2 cellular contexts compared by ENCODE assay signal in genomic region chr4:91226838-91227237, GRCh38.
TF ChIP-seq lines count a peak whose summit lies in the region.

No MANE protein-coding gene starts in this region.

TF ChIP-seq in IMR-90, 13 proteins besides CTCF, POLR2A, EP300 and RAD21:
- TF ChIP-seq CEBPB (IDR thresholded peaks at IDR 0.05; ENCODE audit: low read depth, low read length) (peak; percentile 67), RFX5 (IDR thresholded peaks at IDR 0.05; ENCODE audit: low read depth, low read length) (no peak)

TF ChIP-seq in K562, 482 proteins besides CTCF, POLR2A, EP300 and RAD21:
- TF ChIP-seq ZNF699 (CRISPR knock-in tag; IDR thresholded peaks at IDR 0.05; ENCODE audit: insufficient replicate concordance) (no peak), CEBPB (tag; IDR thresholded peaks at IDR 0.05) (peak; percentile 52; the same call in 1 of the 2 replicates), MCM7 (IDR thresholded peaks at IDR 0.05) (no peak), FOSL1 (tag; conservative IDR thresholded peaks at IDR 0.05) (no peak), CEBPG (CRISPR knock-in tag; IDR thresholded peaks at IDR 0.05) (no peak), CEBPG (tag; conservative IDR thresholded peaks at IDR 0.05 in 1 of 2, IDR thresholded peaks at IDR 0.05 in 1 of 2) (peak; percentile 12 to 78; a peak in 2 of 4 replicates)
- TF ChIP-seq, protein P1, sequence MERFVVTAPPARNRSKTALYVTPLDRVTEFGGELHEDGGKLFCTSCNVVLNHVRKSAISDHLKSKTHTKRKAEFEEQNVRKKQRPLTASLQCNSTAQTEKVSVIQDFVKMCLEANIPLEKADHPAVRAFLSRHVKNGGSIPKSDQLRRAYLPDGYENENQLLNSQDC (CRISPR knock-in tag; IDR thresholded peaks at IDR 0.05) = no peak
